1 cellular context compared by ENCODE assay signal in genomic region chr13:99354371-99354951, GRCh38.
A peak's percentile ranks its signal among the peaks of the same experiment; 100 is the strongest.
TF ChIP-seq lines count a peak whose summit lies in the region.

No MANE protein-coding gene starts in this region.

TF ChIP-seq in GM12878, 131 proteins besides CTCF, POLR2A, EP300 and RAD21 (continued from another document):
- TF ChIP-seq, protein P1, sequence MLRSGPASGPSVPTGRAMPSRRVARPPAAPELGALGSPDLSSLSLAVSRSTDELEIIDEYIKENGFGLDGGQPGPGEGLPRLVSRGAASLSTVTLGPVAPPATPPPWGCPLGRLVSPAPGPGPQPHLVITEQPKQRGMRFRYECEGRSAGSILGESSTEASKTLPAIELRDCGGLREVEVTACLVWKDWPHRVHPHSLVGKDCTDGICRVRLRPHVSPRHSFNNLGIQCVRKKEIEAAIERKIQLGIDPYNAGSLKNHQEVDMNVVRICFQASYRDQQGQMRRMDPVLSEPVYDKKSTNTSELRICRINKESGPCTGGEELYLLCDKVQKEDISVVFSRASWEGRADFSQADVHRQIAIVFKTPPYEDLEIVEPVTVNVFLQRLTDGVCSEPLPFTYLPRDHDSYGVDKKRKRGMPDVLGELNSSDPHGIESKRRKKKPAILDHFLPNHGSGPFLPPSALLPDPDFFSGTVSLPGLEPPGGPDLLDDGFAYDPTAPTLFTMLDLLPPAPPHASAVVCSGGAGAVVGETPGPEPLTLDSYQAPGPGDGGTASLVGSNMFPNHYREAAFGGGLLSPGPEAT (IDR thresholded peaks at IDR 0.05; ENCODE audit: low read depth) = 0 out of 2 replicates have a peak, but pooled peaks have one; percentile 13
- TF ChIP-seq, protein P2, sequence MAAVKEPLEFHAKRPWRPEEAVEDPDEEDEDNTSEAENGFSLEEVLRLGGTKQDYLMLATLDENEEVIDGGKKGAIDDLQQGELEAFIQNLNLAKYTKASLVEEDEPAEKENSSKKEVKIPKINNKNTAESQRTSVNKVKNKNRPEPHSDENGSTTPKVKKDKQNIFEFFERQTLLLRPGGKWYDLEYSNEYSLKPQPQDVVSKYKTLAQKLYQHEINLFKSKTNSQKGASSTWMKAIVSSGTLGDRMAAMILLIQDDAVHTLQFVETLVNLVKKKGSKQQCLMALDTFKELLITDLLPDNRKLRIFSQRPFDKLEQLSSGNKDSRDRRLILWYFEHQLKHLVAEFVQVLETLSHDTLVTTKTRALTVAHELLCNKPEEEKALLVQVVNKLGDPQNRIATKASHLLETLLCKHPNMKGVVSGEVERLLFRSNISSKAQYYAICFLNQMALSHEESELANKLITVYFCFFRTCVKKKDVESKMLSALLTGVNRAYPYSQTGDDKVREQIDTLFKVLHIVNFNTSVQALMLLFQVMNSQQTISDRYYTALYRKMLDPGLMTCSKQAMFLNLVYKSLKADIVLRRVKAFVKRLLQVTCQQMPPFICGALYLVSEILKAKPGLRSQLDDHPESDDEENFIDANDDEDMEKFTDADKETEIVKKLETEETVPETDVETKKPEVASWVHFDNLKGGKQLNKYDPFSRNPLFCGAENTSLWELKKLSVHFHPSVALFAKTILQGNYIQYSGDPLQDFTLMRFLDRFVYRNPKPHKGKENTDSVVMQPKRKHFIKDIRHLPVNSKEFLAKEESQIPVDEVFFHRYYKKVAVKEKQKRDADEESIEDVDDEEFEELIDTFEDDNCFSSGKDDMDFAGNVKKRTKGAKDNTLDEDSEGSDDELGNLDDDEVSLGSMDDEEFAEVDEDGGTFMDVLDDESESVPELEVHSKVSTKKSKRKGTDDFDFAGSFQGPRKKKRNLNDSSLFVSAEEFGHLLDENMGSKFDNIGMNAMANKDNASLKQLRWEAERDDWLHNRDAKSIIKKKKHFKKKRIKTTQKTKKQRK (IDR thresholded peaks at IDR 0.05; ENCODE audit: low read depth, low read length) = no peak
- TF ChIP-seq EED (IDR thresholded peaks at IDR 0.05; ENCODE audit: low read depth) (peak; percentile 61), HDAC6 (IDR thresholded peaks at IDR 0.05; ENCODE audit: unreplicated experiment) (no peak), RFX5 (IDR thresholded peaks at IDR 0.05; ENCODE audit: low read depth, low read length) (no peak), YBX1 (IDR thresholded peaks at IDR 0.05) (no peak), BRCA1 (IDR thresholded peaks at IDR 0.05; ENCODE audit: low read depth, low read length) (no peak), NR2C2 (IDR thresholded peaks at IDR 0.05; ENCODE audit: borderline replicate concordance, control insufficient read depth, insufficient read length, low read depth) (no peak), NBN (IDR thresholded peaks at IDR 0.05) (peak; percentile 48; the same call in 1 of the 2 replicates), SMAD5 (IDR thresholded peaks at IDR 0.05; ENCODE audit: low read depth) (no peak), NFYA (IDR thresholded peaks at IDR 0.05; ENCODE audit: borderline replicate concordance, low read depth, low read length) (no peak), HCFC1 (IDR thresholded peaks at IDR 0.05; ENCODE audit: low read length) (no peak), MAX (IDR thresholded peaks at IDR 0.05; ENCODE audit: low read depth, low read length) (no peak), POLR2AphosphoS5 (IDR thresholded peaks at IDR 0.05; ENCODE audit: low read length) (no peak; the same call in none of the 2 replicates), POU2F2 (IDR thresholded peaks at IDR 0.05; ENCODE audit: borderline replicate concordance, low read depth, low read length) (peak; percentile 32; the same call in 1 of the 3 replicates), SP1 (IDR thresholded peaks at IDR 0.05; ENCODE audit: low read depth, low read length) (no peak), LARP7 (IDR thresholded peaks at IDR 0.05) (no peak), PBX3 (IDR thresholded peaks at IDR 0.05; ENCODE audit: insufficient replicate concordance, low read depth, low read length) (no peak), SMAD1 (IDR thresholded peaks at IDR 0.05; ENCODE audit: low read depth, partially characterized antibody) (no peak), ETV6 (conservative IDR thresholded peaks at IDR 0.05 in 1 of 2, IDR thresholded peaks at IDR 0.05 in 1 of 2; ENCODE audit: borderline replicate concordance in 1 of 2, low read depth in 1 of 2) (no peak), CREB1 (IDR thresholded peaks at IDR 0.05; ENCODE audit: low read depth) (no peak), BCLAF1 (IDR thresholded peaks at IDR 0.05) (no peak), ZZZ3 (IDR thresholded peaks at IDR 0.05; ENCODE audit: control insufficient read depth, insufficient read length, low read depth) (no peak), RBBP5 (conservative IDR thresholded peaks at IDR 0.05) (no peak), ZBED1 (IDR thresholded peaks at IDR 0.05; ENCODE audit: borderline replicate concordance) (no peak), ZBTB11 (CRISPR knock-in tag; IDR thresholded peaks at IDR 0.05) (no peak), GABPA (IDR thresholded peaks at IDR 0.05; ENCODE audit: low read depth) (no peak)
- TF ChIP-seq, protein P3, sequence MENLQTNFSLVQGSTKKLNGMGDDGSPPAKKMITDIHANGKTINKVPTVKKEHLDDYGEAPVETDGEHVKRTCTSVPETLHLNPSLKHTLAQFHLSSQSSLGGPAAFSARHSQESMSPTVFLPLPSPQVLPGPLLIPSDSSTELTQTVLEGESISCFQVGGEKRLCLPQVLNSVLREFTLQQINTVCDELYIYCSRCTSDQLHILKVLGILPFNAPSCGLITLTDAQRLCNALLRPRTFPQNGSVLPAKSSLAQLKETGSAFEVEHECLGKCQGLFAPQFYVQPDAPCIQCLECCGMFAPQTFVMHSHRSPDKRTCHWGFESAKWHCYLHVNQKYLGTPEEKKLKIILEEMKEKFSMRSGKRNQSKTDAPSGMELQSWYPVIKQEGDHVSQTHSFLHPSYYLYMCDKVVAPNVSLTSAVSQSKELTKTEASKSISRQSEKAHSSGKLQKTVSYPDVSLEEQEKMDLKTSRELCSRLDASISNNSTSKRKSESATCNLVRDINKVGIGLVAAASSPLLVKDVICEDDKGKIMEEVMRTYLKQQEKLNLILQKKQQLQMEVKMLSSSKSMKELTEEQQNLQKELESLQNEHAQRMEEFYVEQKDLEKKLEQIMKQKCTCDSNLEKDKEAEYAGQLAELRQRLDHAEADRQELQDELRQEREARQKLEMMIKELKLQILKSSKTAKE (IDR thresholded peaks at IDR 0.05; ENCODE audit: low read depth, poor library complexity, severe bottlenecking) = peak; percentile 59
TF ChIP-seq in GM12878: peak in this region for 17.
